In the genomic region with DNA sequence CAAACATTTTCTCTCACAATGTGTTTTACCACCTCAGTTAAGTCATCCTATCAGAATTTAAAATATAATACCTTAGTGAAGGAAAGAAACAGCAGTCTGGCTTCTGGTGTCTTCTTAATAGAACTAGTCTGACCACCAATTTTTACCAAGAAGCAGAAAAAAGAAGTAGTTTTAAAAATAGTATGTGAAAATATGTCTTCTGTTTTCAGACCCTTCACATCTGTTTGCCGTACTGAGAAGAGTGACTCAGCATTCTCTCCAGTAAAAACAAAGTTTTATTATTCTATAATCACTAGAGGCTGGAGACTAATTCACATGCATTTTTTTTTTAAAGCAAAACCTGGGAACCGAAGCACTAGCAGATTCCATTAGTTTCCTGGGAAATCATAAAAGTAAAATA, we compare ENCODE assay signal across 11 cellular contexts.
DNase-seq lines count a peak whose midpoint lies in the region; ATAC-seq, FAIRE-seq and TF ChIP-seq lines count a peak whose summit lies in the region.
"Had no signal": no experiment of that assay in that cellular context is flagged by ENCODE, and none has a peak within 500 bp of the region (broad histone marks: within the 10 kb centered on the region; RNA-seq: fewer than 3 reads in every experiment).

No MANE protein-coding gene starts in this region.

- H3K4me1 ChIP-seq in HepG2 (ENCODE audit: insufficient read depth, low read length) (no peaks in the 10 kb centered on the region), right lobe of liver (no peaks in the 10 kb centered on the region), urinary bladder (ENCODE audit: insufficient read depth) (no peaks in the 10 kb centered on the region), left lung (no peaks in the 10 kb centered on the region)

- no peak overlapping the region for H3K9ac ChIP-seq in HepG2 (ENCODE audit: insufficient read depth, low read depth, low read length)

- DNase-seq in HepG2 (ENCODE audit: low spot score): no peak
- DNase-seq in right lobe of liver: no peak
- peak; percentile 24 for DNase-seq in amniotic epithelial cell (ENCODE audit: low read depth)
- DNase-seq in DMS79 treated with DMSO at 0.1 percent for 48 hours (lab: John Stamatoyannopoulos, UW): no peak
- DNase-seq in left lung: no peak
- DNase-seq in activated CD4-positive, alpha-beta T cell treated with anti-CD3 and anti-CD28 coated beads for 48 hours: no peak
- DNase-seq: activated naive CD8-positive, alpha-beta T cell treated with anti-CD3 and anti-CD28 coated beads, Interleukin-2, amount 50 U/mL, for 24 hours; CD4-positive, alpha-beta T cell; NCI-H2227 treated with DMSO at 0.1 percent for 48 hours had no signal

- H3K79me2 ChIP-seq in HepG2 (ENCODE audit: insufficient read depth, low read length): no peaks in the 10 kb centered on the region

- FAIRE-seq in HepG2 (lab: Jason Lieb, UNC): no peak

- 0% methylated on average over 2 of the region's 2 CpGs for WGBS in HepG2 (ENCODE audit: low lambda C conversion rate)
- WGBS in right lobe of liver (ENCODE audit: insufficient coverage, low coverage, low lambda C conversion rate, missing lambda C conversion rate): 38% methylated on average over 2 of the region's 2 CpGs
- WGBS in urinary bladder: 6% methylated on average over 2 of the region's 2 CpGs

- H3K27me3 ChIP-seq in HepG2 (ENCODE audit: control insufficient read depth in 1 of 2, insufficient read depth in 2 of 2, low read length in 2 of 2) (no peaks in the 10 kb centered on the region), right lobe of liver (no peaks in the 10 kb centered on the region), left lung (no peaks in the 10 kb centered on the region)

- no peak for ATAC-seq in HepG2
- ATAC-seq in right lobe of liver: no peak
- peak; percentile 48 for ATAC-seq in HG03159 (IDR thresholded peaks at IDR 0.05; ENCODE audit: unreplicated experiment)
- ATAC-seq in left lung: no peak
- ATAC-seq: activated naive CD8-positive, alpha-beta T cell treated with anti-CD3 and anti-CD28 coated beads, Interleukin-2, amount 50 U/mL, for 24 hours had no signal

- no peak for TF ChIP-seq POLR2A in HepG2 (IDR thresholded peaks at IDR 0.05; ENCODE audit: insufficient read depth in 1 of 2, low read depth in 2 of 2, low read length in 2 of 2)
- no peak for TF ChIP-seq POLR2A in right lobe of liver (IDR thresholded peaks at IDR 0.05)

- no peak for TF ChIP-seq RAD21 in HepG2 (CRISPR knock-in tag; IDR thresholded peaks at IDR 0.05)

- no peaks in the 10 kb centered on the region for H3K9me3 ChIP-seq in HepG2 (ENCODE audit: low read length)
- no peaks in the 10 kb centered on the region for H3K9me3 ChIP-seq in right lobe of liver
- H3K9me3 ChIP-seq in left lung: no peaks in the 10 kb centered on the region

- no peaks in the 10 kb centered on the region for H3K36me3 ChIP-seq in HepG2 (replicated peaks in 1 of 2; ENCODE audit: control insufficient read depth in 1 of 2, insufficient read depth in 2 of 2, low read length in 2 of 2)
- no peaks in the 10 kb centered on the region for H3K36me3 ChIP-seq in right lobe of liver
- H3K36me3 ChIP-seq in urinary bladder (ENCODE audit: insufficient read depth): no peaks in the 10 kb centered on the region
- no peaks in the 10 kb centered on the region for H3K36me3 ChIP-seq in left lung

- H3K27ac ChIP-seq in HepG2 (ENCODE audit: extremely low read length, insufficient read depth, low read length): no peak overlapping the region
- no peak overlapping the region for H3K27ac ChIP-seq in right lobe of liver
- H3K27ac ChIP-seq in urinary bladder (ENCODE audit: low read depth): no peak overlapping the region
- no peak overlapping the region for H3K27ac ChIP-seq in left lung

- H4K20me1 ChIP-seq in HepG2 (ENCODE audit: insufficient read depth, low read length): no peaks in the 10 kb centered on the region

- TF ChIP-seq EP300 in HepG2 (IDR thresholded peaks at IDR 0.05; ENCODE audit: low read depth in 2 of 2, low read length in 2 of 2) (no peak), HepG2 (CRISPR knock-in tag; IDR thresholded peaks at IDR 0.05; ENCODE audit: borderline replicate concordance) (no peak)

- H2AFZ ChIP-seq in HepG2 (ENCODE audit: low read length): no peak overlapping the region

- in situ Hi-C loops in HepG2 (cut with HindIII; ENCODE audit: extremely low pct_ligation_motif_present, low pct_unique_long_range_greater_than_20kb): no loop called here

- CTCF ChIA-PET in HepG2 (lab: Yijun Ruan, JAX; ENCODE audit: low intra/inter-chr PET ratio, low total read pairs): no interaction called here

- intact Hi-C loops in HepG2 (cut with micrococcal nuclease; ENCODE audit: unreplicated experiment): no loop called here
- intact Hi-C loops in right lobe of liver (cut with DNase I): no loop called here
- intact Hi-C loops in left lung (cut with DNase I): no loop called here

- no peak for TF ChIP-seq CTCF in HepG2 (CRISPR knock-in tag; IDR thresholded peaks at IDR 0.05)
- no peak for TF ChIP-seq CTCF in right lobe of liver (IDR thresholded peaks at IDR 0.05)
- no peak for TF ChIP-seq CTCF in left lung (IDR thresholded peaks at IDR 0.05)

- BruUV-seq in HepG2 (replicated peaks; lab: Mats Ljungman, UMichigan): no TSS peak

- no peak overlapping the region for H3K4me3 ChIP-seq in HepG2 (replicated peaks in 1 of 3; ENCODE audit: insufficient read depth in 1 of 3, low read depth in 2 of 3, low read length in 3 of 3)
- no peak overlapping the region for H3K4me3 ChIP-seq in right lobe of liver
- H3K4me3 ChIP-seq in urinary bladder (ENCODE audit: low read depth, low read length): peak overlapping the region; percentile 14
- H3K4me3 ChIP-seq in left lung: no peak overlapping the region

- POLR2A ChIA-PET in HepG2 (lab: Yijun Ruan, JAX): no interaction called here

- no peak overlapping the region for H3K4me2 ChIP-seq in HepG2 (ENCODE audit: low read depth, low read length)

TF ChIP-seq in HepG2, 621 proteins besides CTCF, POLR2A, EP300 and RAD21:
- TF ChIP-seq KMT2A (CRISPR knock-in tag; IDR thresholded peaks at IDR 0.05): no peak
- TF ChIP-seq MXI1 (IDR thresholded peaks at IDR 0.05; ENCODE audit: borderline replicate concordance, low read depth, low read length): no peak
- no peak for TF ChIP-seq ZNF510 (CRISPR knock-in tag; IDR thresholded peaks at IDR 0.05; ENCODE audit: low read depth)
- no peak for TF ChIP-seq HNRNPH1 (optimal IDR thresholded peaks at IDR 0.05; ENCODE audit: low read depth, low read length)
- TF ChIP-seq GATAD1 (CRISPR knock-in tag; IDR thresholded peaks at IDR 0.05): no peak
- TF ChIP-seq ZFYVE20 (CRISPR knock-in tag; IDR thresholded peaks at IDR 0.05; ENCODE audit: borderline replicate concordance, low read depth): no peak
- no peak for TF ChIP-seq GPBP1L1 (CRISPR knock-in tag; IDR thresholded peaks at IDR 0.05)
- no peak for TF ChIP-seq EHMT2 (IDR thresholded peaks at IDR 0.05; ENCODE audit: borderline replicate concordance, low read depth, low read length)
- peak; percentile 84 for TF ChIP-seq NFE2L2 (IDR thresholded peaks at IDR 0.05; ENCODE audit: low read length)
- no peak for TF ChIP-seq HNRNPK (IDR thresholded peaks at IDR 0.05; ENCODE audit: low read depth, low read length, poor library complexity, severe bottlenecking)
- no peak for TF ChIP-seq TAF1 (CRISPR knock-in tag; IDR thresholded peaks at IDR 0.05)
- no peak for TF ChIP-seq HNF4A (CRISPR knock-in tag; IDR thresholded peaks at IDR 0.05)
- no peak for TF ChIP-seq PAX8 (CRISPR knock-in tag; IDR thresholded peaks at IDR 0.05; ENCODE audit: borderline replicate concordance)
- no peak for TF ChIP-seq ZNF83 (CRISPR knock-in tag; IDR thresholded peaks at IDR 0.05; ENCODE audit: borderline replicate concordance)
- TF ChIP-seq ZBTB7B (CRISPR knock-in tag; IDR thresholded peaks at IDR 0.05): no peak
- peak in 1 of 2 experiments; percentile 28; a peak in 1 of 4 replicates for TF ChIP-seq MAFK (conservative IDR thresholded peaks at IDR 0.05 in 1 of 2, IDR thresholded peaks at IDR 0.05 in 1 of 2; ENCODE audit: low read length in 2 of 2)
- no peak for TF ChIP-seq POGZ (CRISPR knock-in tag; IDR thresholded peaks at IDR 0.05)
